11 cellular contexts compared by ENCODE assay signal in the genomic region with DNA sequence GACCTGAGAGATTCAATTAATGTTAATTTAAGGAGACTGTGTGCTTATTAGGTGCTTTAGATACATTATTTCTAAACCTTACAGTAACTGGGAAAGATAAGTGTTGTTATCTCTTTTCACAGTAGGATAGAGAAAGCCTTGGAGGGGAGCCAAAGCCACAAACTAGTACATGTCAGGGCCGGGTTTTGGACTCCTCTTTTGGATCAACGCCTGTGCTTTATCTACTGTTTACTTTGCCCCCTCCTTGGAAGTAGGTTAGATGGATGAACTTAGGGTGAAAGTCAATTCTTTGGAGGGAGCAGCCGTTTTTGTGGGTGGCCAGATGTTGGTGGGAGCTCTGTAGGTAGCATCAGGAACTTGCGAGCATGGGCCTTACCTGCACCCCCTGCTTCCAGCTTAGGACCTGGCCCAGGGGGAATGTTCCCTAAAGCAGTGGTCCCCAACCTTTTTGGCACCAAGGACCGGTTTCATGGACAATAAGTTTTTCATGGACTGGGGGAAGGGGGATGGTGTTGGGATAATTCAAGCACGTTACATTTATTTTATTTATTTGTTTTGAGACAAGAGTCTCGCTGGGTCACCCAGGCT. TPM values are rescaled to one million over a fixed set of nuclear protein-coding genes. Genes with fewer than 3 reads are reported as not detected.
DNase-seq lines count a peak whose midpoint lies in the region; ATAC-seq and TF ChIP-seq lines count a peak whose summit lies in the region.
"Had no signal": no experiment of that assay in that cellular context is flagged by ENCODE, and none has a peak within 500 bp of the region (broad histone marks: within the 10 kb centered on the region; RNA-seq: fewer than 3 reads in every experiment).

No MANE protein-coding gene starts in this region.

- CTCF ChIA-PET in HEK293T (lab: Yijun Ruan, JAX) = no interaction called here

- peaks cover 0 to under 1% of the 10 kb centered on the region in 2 donors for H3K9me3 Mint-ChIP-seq in natural killer cell

- intact Hi-C loops in adrenal gland (cut with DNase I) = no loop called here
- intact Hi-C loops in natural killer cell (cut with micrococcal nuclease) = no loop called here

- WGBS in adrenal gland, 4 donors = 49 to 57% (median 53%) methylated on average over 7 of the region's 7 CpGs

- peak overlapping the region; percentile 91 for H3K4me3 Mint-ChIP-seq in natural killer cell

- no peaks in the 10 kb centered on the region for H3K27me3 ChIP-seq in adrenal gland

- H3K27ac ChIP-seq in adrenal gland = peak overlapping the region in 2 of 5 donors; percentile 94 to 95
- H3K27ac ChIP-seq: psoas muscle had no signal

- no peak for TF ChIP-seq CTCF in adrenal gland (IDR thresholded peaks at IDR 0.05)
- TF ChIP-seq CTCF in natural killer cell (IDR thresholded peaks at IDR 0.05) = no peak

- peaks cover 14 to 20% of the 10 kb centered on the region in 2 donors for H3K4me1 ChIP-seq in adrenal gland (replicated peaks in 1 of 2)
- H3K4me1 ChIP-seq: psoas muscle had no signal

- H3K4me3 ChIP-seq in adrenal gland = no peak overlapping the region

- no peak for ATAC-seq in natural killer cell

- POLR2A ChIA-PET in HEK293T (lab: Yijun Ruan, JAX) = interaction anchor here (1.9 kb wide), 1 partner anchor 11 kb away, joined by 7 read pairs; no protein-coding TSS in a partner anchor

- H3K27me3 Mint-ChIP-seq in natural killer cell (ENCODE audit: low read depth in 2 of 2) = peaks cover 7 to 10% of the 10 kb centered on the region in 2 donors

- H3K4me1 Mint-ChIP-seq in natural killer cell = peaks cover 11 to 21% of the 10 kb centered on the region in 2 donors

- H3K9me3 ChIP-seq in adrenal gland (replicated peaks in 1 of 3) = no peaks in the 10 kb centered on the region
- H3K9me3 ChIP-seq: psoas muscle had no signal

- no peak overlapping the region for H3K27ac Mint-ChIP-seq in natural killer cell

- H3K36me3 ChIP-seq in adrenal gland (replicated peaks in 1 of 2) = no peaks in the 10 kb centered on the region

- DNase-seq in NCI-H2171 treated with DMSO at 0.1 percent for 48 hours (lab: John Stamatoyannopoulos, UW) (peak; percentile 18), NCI-H2171 (lab: John Stamatoyannopoulos, UW) (no peak), M059J (ENCODE audit: low read depth) (peak; percentile 64), adrenal gland (peak in 6 of 7 donors; percentile 27 to 73 (median 68)), natural killer cell (no peak), ecto neural progenitor cell (ENCODE audit: low spot score) (no peak), HEK293T (ENCODE audit: extremely low spot score) (no peak), cortex of kidney (lab: John Stamatoyannopoulos, UW) (no peak)
- DNase-seq: effector CD4-positive, alpha-beta T cell; islet precursor cell; psoas muscle had no signal

- H3K36me3 Mint-ChIP-seq in natural killer cell = no peaks in the 10 kb centered on the region

- no peak for TF ChIP-seq POLR2A in adrenal gland (IDR thresholded peaks at IDR 0.05)

TF ChIP-seq in HEK293T, 16 proteins besides CTCF, POLR2A, EP300 and RAD21:
- TF ChIP-seq BHLHE40 (IDR thresholded peaks at IDR 0.05; ENCODE audit: borderline replicate concordance) (no peak), ARNT (IDR thresholded peaks at IDR 0.05) (no peak), SUZ12 (IDR thresholded peaks at IDR 0.05) (no peak), FOXA1 (IDR thresholded peaks at IDR 0.05) (no peak), SP1 (IDR thresholded peaks at IDR 0.05) (no peak)

RNA-seq across cellular contexts. Expression of a gene that starts 1.7 kb away (rescaled TPM):
- total RNA-seq in M059J (2014; rRNA removed; shearing (Covaris generic)) = 4.2 and 5.2 TPM in 2 replicates
- total RNA-seq in adrenal gland = 10 to 100 TPM in 6 of 8 donors, 1 to 10 TPM in 2; 5.9 to 26.7 (median 17.2) TPM
- polyA plus RNA-seq in adrenal gland = 1 to 10 TPM; 3.5 to 4.7 (median 3.7) TPM
- total RNA-seq in natural killer cell = 1 to 10 TPM in 1 of 3 donors, under 1 TPM in 2; 0.79 to 1.1 (median 0.82) TPM

Comparison
In these comparisons a context has a peak if more than half of its experiments do, and no peak if none do; other contexts are left out.
1. DNase-seq: peak in NCI-H2171 treated with DMSO at 0.1 percent for 48 hours (single experiment), M059J (single experiment) and adrenal gland (6 of 7); none in NCI-H2171 (single experiment), natural killer cell (single experiment), ecto neural progenitor cell (single experiment), HEK293T (single experiment) and cortex of kidney (single experiment).